ENCODE assay signal across 2 cellular contexts in genomic region chr22:19103881-19104821, GRCh38.
A peak's percentile ranks its signal among the peaks of the same experiment; 100 is the strongest.
TF ChIP-seq lines count a peak whose summit lies in the region.

No MANE protein-coding gene starts in this region.

TF ChIP-seq in HEK293, 187 proteins besides CTCF, POLR2A, EP300 and RAD21 (continues in another document):
- TF ChIP-seq SP7 (tag by site-specific recombination; IDR thresholded peaks at IDR 0.05) (peak; percentile 72), ZNF654 (tag by site-specific recombination; IDR thresholded peaks at IDR 0.05; ENCODE audit: low read depth) (no peak; the same call in 1 of the 2 replicates), BCL6B (tag by site-specific recombination; IDR thresholded peaks at IDR 0.05) (no peak), BCL11A (tag by site-specific recombination; IDR thresholded peaks at IDR 0.05; ENCODE audit: low read depth) (0 out of 2 replicates have a peak, but pooled peaks have one; percentile 29), ZNF624 (tag by site-specific recombination; IDR thresholded peaks at IDR 0.05) (no peak), ZNF596 (tag by site-specific recombination; IDR thresholded peaks at IDR 0.05) (peak; percentile 59; the same call in 1 of the 2 replicates), ZNF184 (tag by site-specific recombination; IDR thresholded peaks at IDR 0.05) (0 out of 2 replicates have a peak, but pooled peaks have one; percentile 11), ZBTB11 (tag by site-specific recombination; conservative IDR thresholded peaks at IDR 0.05; ENCODE audit: low read depth) (no peak), ZFP37 (tag by site-specific recombination; IDR thresholded peaks at IDR 0.05) (no peak), ZEB2 (tag by site-specific recombination; IDR thresholded peaks at IDR 0.05) (peak; percentile 49; the same call in 1 of the 2 replicates), ZBTB49 (tag by site-specific recombination; IDR thresholded peaks at IDR 0.05; ENCODE audit: low read depth) (no peak), TSHZ1 (tag by site-specific recombination; IDR thresholded peaks at IDR 0.05; ENCODE audit: borderline replicate concordance) (peak; percentile 73; the same call in 1 of the 2 replicates), ZNF704 (tag by site-specific recombination; IDR thresholded peaks at IDR 0.05) (no peak)

TF ChIP-seq in K562, 482 proteins besides CTCF, POLR2A, EP300 and RAD21 (continues in another document):
- TF ChIP-seq E2F6 (IDR thresholded peaks at IDR 0.05; ENCODE audit: borderline replicate concordance in 1 of 2, extremely low read depth in 1 of 2, insufficient read depth in 1 of 2, insufficient read length in 1 of 2, low read depth in 1 of 2, low read length in 1 of 2, poor library complexity in 1 of 2, severe bottlenecking in 1 of 2) (no peak), ZNF232 (CRISPR knock-in tag; IDR thresholded peaks at IDR 0.05) (0 out of 2 replicates have a peak, but pooled peaks have one; percentile 34), ZNF318 (IDR thresholded peaks at IDR 0.05; ENCODE audit: borderline replicate concordance in 1 of 2, low read depth in 1 of 2) (no peak), ARNT (IDR thresholded peaks at IDR 0.05) (no peak), ZNF121 (CRISPR knock-in tag; conservative IDR thresholded peaks at IDR 0.05) (no peak), CHD7 (IDR thresholded peaks at IDR 0.05; ENCODE audit: low read depth, low read length) (no peak), ZNF740 (CRISPR knock-in tag; IDR thresholded peaks at IDR 0.05) (no peak), ZNF740 (tag; IDR thresholded peaks at IDR 0.05) (no peak), SMARCA4 (IDR thresholded peaks at IDR 0.05) (no peak), MITF (IDR thresholded peaks at IDR 0.05) (no peak), MAZ (CRISPR knock-in tag; conservative IDR thresholded peaks at IDR 0.05 in 1 of 2, IDR thresholded peaks at IDR 0.05 in 1 of 2) (no peak), NFATC3 (IDR thresholded peaks at IDR 0.05) (no peak), SETDB1 (IDR thresholded peaks at IDR 0.05; ENCODE audit: low read length) (peak; percentile 38), ZNF511 (CRISPR knock-in tag; IDR thresholded peaks at IDR 0.05) (no peak), PKNOX1 (IDR thresholded peaks at IDR 0.05) (peak; percentile 26; the same call in 1 of the 2 replicates), WHSC1 (IDR thresholded peaks at IDR 0.05; ENCODE audit: low read length) (peak; percentile 88), TAL1 (IDR thresholded peaks at IDR 0.05) (no peak), ATF3 (IDR thresholded peaks at IDR 0.05) (peak; percentile 94), ATF3 (CRISPR knock-in tag; conservative IDR thresholded peaks at IDR 0.05) (no peak)
